Comparison of ENCODE assay signal across 2 cellular contexts in the genomic region with DNA sequence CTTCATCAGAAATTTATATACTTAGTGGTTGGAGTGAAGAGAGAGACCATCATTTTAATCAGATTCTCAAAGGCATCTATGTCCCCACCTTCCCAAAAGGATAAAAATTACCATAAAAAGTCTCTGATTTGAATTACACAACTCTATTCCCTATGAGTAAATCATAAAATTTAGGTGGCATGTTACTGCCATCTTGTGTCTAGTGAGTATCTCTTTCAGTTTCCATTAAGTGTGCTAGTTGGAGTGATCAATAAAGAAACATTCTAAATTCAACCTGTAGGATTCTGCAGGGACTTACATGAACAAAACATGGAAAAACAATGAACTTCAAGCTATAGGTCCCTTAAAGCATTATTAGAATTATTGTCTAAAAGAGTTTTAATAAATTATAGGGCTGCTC.
TF ChIP-seq lines count a peak whose summit lies in the region.

No MANE protein-coding gene starts in this region.

TF ChIP-seq in IMR-90, 13 proteins besides CTCF, POLR2A, EP300 and RAD21 (continued from another document):
- TF ChIP-seq, protein P1, sequence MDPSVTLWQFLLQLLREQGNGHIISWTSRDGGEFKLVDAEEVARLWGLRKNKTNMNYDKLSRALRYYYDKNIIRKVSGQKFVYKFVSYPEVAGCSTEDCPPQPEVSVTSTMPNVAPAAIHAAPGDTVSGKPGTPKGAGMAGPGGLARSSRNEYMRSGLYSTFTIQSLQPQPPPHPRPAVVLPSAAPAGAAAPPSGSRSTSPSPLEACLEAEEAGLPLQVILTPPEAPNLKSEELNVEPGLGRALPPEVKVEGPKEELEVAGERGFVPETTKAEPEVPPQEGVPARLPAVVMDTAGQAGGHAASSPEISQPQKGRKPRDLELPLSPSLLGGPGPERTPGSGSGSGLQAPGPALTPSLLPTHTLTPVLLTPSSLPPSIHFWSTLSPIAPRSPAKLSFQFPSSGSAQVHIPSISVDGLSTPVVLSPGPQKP (IDR thresholded peaks at IDR 0.05; ENCODE audit: borderline replicate concordance, low read depth, low read length) = no peak

TF ChIP-seq in HEK293T, 16 proteins besides CTCF, POLR2A, EP300 and RAD21 (continued from another document):
- no peak for TF ChIP-seq LEF1 (IDR thresholded peaks at IDR 0.05; ENCODE audit: borderline replicate concordance)
